1 cellular context compared by ENCODE assay signal in genomic region chr2:68732036-68732435, GRCh38.
TF ChIP-seq lines count a peak whose summit lies in the region.

No MANE protein-coding gene starts in this region.

TF ChIP-seq in SK-N-SH treated with all-trans-retinoic acid at 6 μM for 48 hours, 23 proteins besides CTCF, POLR2A, EP300 and RAD21:
- no peak for TF ChIP-seq ZFP3 (CRISPR knock-in tag; IDR thresholded peaks at IDR 0.05)
- no peak for TF ChIP-seq ZC3H10 (CRISPR knock-in tag; IDR thresholded peaks at IDR 0.05)
- TF ChIP-seq GLIS3 (CRISPR knock-in tag; IDR thresholded peaks at IDR 0.05): no peak
- TF ChIP-seq, protein P1, sequence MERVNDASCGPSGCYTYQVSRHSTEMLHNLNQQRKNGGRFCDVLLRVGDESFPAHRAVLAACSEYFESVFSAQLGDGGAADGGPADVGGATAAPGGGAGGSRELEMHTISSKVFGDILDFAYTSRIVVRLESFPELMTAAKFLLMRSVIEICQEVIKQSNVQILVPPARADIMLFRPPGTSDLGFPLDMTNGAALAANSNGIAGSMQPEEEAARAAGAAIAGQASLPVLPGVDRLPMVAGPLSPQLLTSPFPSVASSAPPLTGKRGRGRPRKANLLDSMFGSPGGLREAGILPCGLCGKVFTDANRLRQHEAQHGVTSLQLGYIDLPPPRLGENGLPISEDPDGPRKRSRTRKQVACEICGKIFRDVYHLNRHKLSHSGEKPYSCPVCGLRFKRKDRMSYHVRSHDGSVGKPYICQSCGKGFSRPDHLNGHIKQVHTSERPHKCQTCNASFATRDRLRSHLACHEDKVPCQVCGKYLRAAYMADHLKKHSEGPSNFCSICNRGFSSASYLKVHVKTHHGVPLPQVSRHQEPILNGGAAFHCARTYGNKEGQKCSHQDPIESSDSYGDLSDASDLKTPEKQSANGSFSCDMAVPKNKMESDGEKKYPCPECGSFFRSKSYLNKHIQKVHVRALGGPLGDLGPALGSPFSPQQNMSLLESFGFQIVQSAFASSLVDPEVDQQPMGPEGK (CRISPR knock-in tag; IDR thresholded peaks at IDR 0.05; ENCODE audit: borderline replicate concordance): no peak
- TF ChIP-seq, protein P2, sequence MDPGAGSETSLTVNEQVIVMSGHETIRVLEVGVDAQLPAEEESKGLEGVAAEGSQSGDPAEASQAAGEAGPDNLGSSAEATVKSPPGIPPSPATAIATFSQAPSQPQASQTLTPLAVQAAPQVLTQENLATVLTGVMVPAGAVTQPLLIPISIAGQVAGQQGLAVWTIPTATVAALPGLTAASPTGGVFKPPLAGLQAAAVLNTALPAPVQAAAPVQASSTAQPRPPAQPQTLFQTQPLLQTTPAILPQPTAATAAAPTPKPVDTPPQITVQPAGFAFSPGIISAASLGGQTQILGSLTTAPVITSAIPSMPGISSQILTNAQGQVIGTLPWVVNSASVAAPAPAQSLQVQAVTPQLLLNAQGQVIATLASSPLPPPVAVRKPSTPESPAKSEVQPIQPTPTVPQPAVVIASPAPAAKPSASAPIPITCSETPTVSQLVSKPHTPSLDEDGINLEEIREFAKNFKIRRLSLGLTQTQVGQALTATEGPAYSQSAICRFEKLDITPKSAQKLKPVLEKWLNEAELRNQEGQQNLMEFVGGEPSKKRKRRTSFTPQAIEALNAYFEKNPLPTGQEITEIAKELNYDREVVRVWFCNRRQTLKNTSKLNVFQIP (CRISPR knock-in tag; IDR thresholded peaks at IDR 0.05; ENCODE audit: borderline replicate concordance, low read depth): no peak
- no peak for TF ChIP-seq TCF4 (CRISPR knock-in tag; IDR thresholded peaks at IDR 0.05; ENCODE audit: borderline replicate concordance)
- no peak for TF ChIP-seq ZNF565 (CRISPR knock-in tag; conservative IDR thresholded peaks at IDR 0.05; ENCODE audit: low read depth)
- no peak for TF ChIP-seq PPARA (CRISPR knock-in tag; IDR thresholded peaks at IDR 0.05; ENCODE audit: borderline replicate concordance)
- no peak for TF ChIP-seq CSDC2 (CRISPR knock-in tag; IDR thresholded peaks at IDR 0.05)
- TF ChIP-seq ZNF70 (CRISPR knock-in tag; IDR thresholded peaks at IDR 0.05): no peak
- TF ChIP-seq OSR1 (CRISPR knock-in tag; IDR thresholded peaks at IDR 0.05): no peak
- no peak for TF ChIP-seq CREB5 (CRISPR knock-in tag; IDR thresholded peaks at IDR 0.05; ENCODE audit: low read depth)
- no peak for TF ChIP-seq BACH2 (CRISPR knock-in tag; IDR thresholded peaks at IDR 0.05; ENCODE audit: borderline replicate concordance)
- TF ChIP-seq RARB (CRISPR knock-in tag; IDR thresholded peaks at IDR 0.05): no peak
- TF ChIP-seq TSHZ2 (CRISPR knock-in tag; IDR thresholded peaks at IDR 0.05): no peak
- TF ChIP-seq SNAI2 (CRISPR knock-in tag; IDR thresholded peaks at IDR 0.05): no peak
- TF ChIP-seq ARNTL (CRISPR knock-in tag; IDR thresholded peaks at IDR 0.05; ENCODE audit: borderline replicate concordance, low read depth): no peak
- TF ChIP-seq, protein P3, sequence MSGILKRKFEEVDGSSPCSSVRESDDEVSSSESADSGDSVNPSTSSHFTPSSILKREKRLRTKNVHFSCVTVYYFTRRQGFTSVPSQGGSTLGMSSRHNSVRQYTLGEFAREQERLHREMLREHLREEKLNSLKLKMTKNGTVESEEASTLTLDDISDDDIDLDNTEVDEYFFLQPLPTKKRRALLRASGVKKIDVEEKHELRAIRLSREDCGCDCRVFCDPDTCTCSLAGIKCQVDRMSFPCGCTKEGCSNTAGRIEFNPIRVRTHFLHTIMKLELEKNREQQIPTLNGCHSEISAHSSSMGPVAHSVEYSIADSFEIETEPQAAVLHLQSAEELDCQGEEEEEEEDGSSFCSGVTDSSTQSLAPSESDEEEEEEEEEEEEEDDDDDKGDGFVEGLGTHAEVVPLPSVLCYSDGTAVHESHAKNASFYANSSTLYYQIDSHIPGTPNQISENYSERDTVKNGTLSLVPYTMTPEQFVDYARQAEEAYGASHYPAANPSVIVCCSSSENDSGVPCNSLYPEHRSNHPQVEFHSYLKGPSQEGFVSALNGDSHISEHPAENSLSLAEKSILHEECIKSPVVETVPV (CRISPR knock-in tag; IDR thresholded peaks at IDR 0.05): no peak
- TF ChIP-seq TOX (CRISPR knock-in tag; IDR thresholded peaks at IDR 0.05; ENCODE audit: borderline replicate concordance): no peak
